ENCODE assay signal across 8 cellular contexts in genomic region chr11:118917488-118918127, GRCh38. TPM values are rescaled to one million over a fixed set of nuclear protein-coding genes. Genes with fewer than 3 reads are reported as not detected.
DNase-seq lines count a peak whose midpoint lies in the region; ATAC-seq and TF ChIP-seq lines count a peak whose summit lies in the region.

No MANE protein-coding gene starts in this region.

- peak in 1 of 2 donors; percentile 40 for TF ChIP-seq POLR2A in tibial nerve (IDR thresholded peaks at IDR 0.05)

- peak overlapping the region in 1 of 2 experiments; percentile 8 for H3K14ac ChIP-seq in mesenchymal stem cell (ENCODE audit: low read length in 2 of 2)

- H3K36me3 ChIP-seq in mesenchymal stem cell (ENCODE audit: control insufficient read depth in 1 of 2, insufficient read depth in 2 of 2, low read depth in 1 of 2, low read length in 2 of 2) (peaks cover 0 to 2% of the 10 kb centered on the region in 2 experiments), tibial nerve (no peaks in the 10 kb centered on the region)

- DNase-seq in activated CD4-positive, alpha-beta T cell treated with anti-CD3 and anti-CD28 coated beads for 36 hours = peak; percentile 81
- DNase-seq in activated CD4-positive, alpha-beta T cell treated with anti-CD3 and anti-CD28 coated beads, Interleukin-2, amount 50 U/mL, for 1 hour = no peak
- DNase-seq in T-helper 1 cell (peak in 4 of 5 donors; percentile 53 to 73 (median 58)), mesenchymal stem cell (peak; percentile 96), tibial nerve (ENCODE audit: low spot score in 2 of 2) (peak; percentile 68 to 81)

- peak overlapping the region; percentile 73 for H2BK15ac ChIP-seq in mesenchymal stem cell (ENCODE audit: low read depth, poor library complexity, severe bottlenecking)

- H4K8ac ChIP-seq in mesenchymal stem cell (ENCODE audit: low read length) = peak overlapping the region; percentile 98

- peak overlapping the region; percentile 61 for H3K4me2 ChIP-seq in mesenchymal stem cell (ENCODE audit: low read length, poor library complexity, severe bottlenecking)

- H3K4me3 ChIP-seq in mesenchymal stem cell (ENCODE audit: insufficient read depth in 1 of 2, low read depth in 1 of 2, low read length in 2 of 2) (peak overlapping the region in 1 of 2 experiments; percentile 70), tibial nerve (peak overlapping the region in 3 of 4 donors; percentile 23 to 94 (median 28))

- peak overlapping the region; percentile 100 for H3K27ac Mint-ChIP-seq in activated CD4-positive, alpha-beta T cell treated with anti-CD3 and anti-CD28 coated beads for 36 hours
- peak overlapping the region; percentile 64 for H3K27ac Mint-ChIP-seq in dendritic cell treated with granulocyte-macrophage colony-stimulating factor and Interleukin-4, amounts not matched to agents 40 ng/mL and 50 ng/mL, for 4 days

- TF ChIP-seq EP300 in tibial nerve (IDR thresholded peaks at IDR 0.05) = peak in 1 of 2 donors; percentile 76

- no peak overlapping the region for H2AFZ ChIP-seq in mesenchymal stem cell (ENCODE audit: low read depth, low read length)

- peak overlapping the region; percentile 86 for H2BK5ac ChIP-seq in mesenchymal stem cell (ENCODE audit: low read depth, low read length, poor library complexity, severe bottlenecking)

- H3K79me1 ChIP-seq in mesenchymal stem cell (replicated peaks; ENCODE audit: low read length, poor library complexity, severe bottlenecking) = no peaks in the 10 kb centered on the region

- H2BK120ac ChIP-seq in mesenchymal stem cell (ENCODE audit: low read depth, low read length) = peak overlapping the region; percentile 99

- peak overlapping the region in 1 of 2 experiments; percentile 46 for H3K23ac ChIP-seq in mesenchymal stem cell (ENCODE audit: low read length in 2 of 2)

- POLR2A ChIA-PET in activated CD4-positive, alpha-beta T cell treated with anti-CD3 and anti-CD28 coated beads for 36 hours (lab: Charles Lee) = no interaction called here

- no peaks in the 10 kb centered on the region for H3K9me3 Mint-ChIP-seq in activated CD4-positive, alpha-beta T cell treated with anti-CD3 and anti-CD28 coated beads for 36 hours (ENCODE audit: low read depth)
- H3K9me3 Mint-ChIP-seq in dendritic cell treated with granulocyte-macrophage colony-stimulating factor and Interleukin-4, amounts not matched to agents 40 ng/mL and 50 ng/mL, for 4 days = no peaks in the 10 kb centered on the region

- H3K4me1 ChIP-seq in mesenchymal stem cell (ENCODE audit: control insufficient read depth, insufficient read depth, low read depth, low read length) (peaks cover 90% of the 10 kb centered on the region), tibial nerve (peaks cover 14 to 100% (median 97%) of the 10 kb centered on the region in 4 donors)

- H3K36me3 Mint-ChIP-seq in activated CD4-positive, alpha-beta T cell treated with anti-CD3 and anti-CD28 coated beads for 36 hours (ENCODE audit: low read depth) = peaks cover 11% of the 10 kb centered on the region
- no peaks in the 10 kb centered on the region for H3K36me3 Mint-ChIP-seq in dendritic cell treated with granulocyte-macrophage colony-stimulating factor and Interleukin-4, amounts not matched to agents 40 ng/mL and 50 ng/mL, for 4 days (ENCODE audit: low read depth)

- H2BK12ac ChIP-seq in mesenchymal stem cell (ENCODE audit: low read length in 2 of 2) = peak overlapping the region; percentile 97 to 100

- no peak for TF ChIP-seq CTCF in tibial nerve (IDR thresholded peaks at IDR 0.05)

- H3K4me3 Mint-ChIP-seq in activated CD4-positive, alpha-beta T cell treated with anti-CD3 and anti-CD28 coated beads for 36 hours = peak overlapping the region; percentile 86
- peak overlapping the region; percentile 11 for H3K4me3 Mint-ChIP-seq in dendritic cell treated with granulocyte-macrophage colony-stimulating factor and Interleukin-4, amounts not matched to agents 40 ng/mL and 50 ng/mL, for 4 days

- peak overlapping the region; percentile 72 to 86 for H3K4ac ChIP-seq in mesenchymal stem cell (ENCODE audit: low read depth in 1 of 2, low read length in 2 of 2)

- no peaks in the 10 kb centered on the region for H3K27me3 ChIP-seq in mesenchymal stem cell (ENCODE audit: control insufficient read depth in 1 of 2, insufficient read depth in 1 of 2, low read length in 2 of 2)
- no peaks in the 10 kb centered on the region for H3K27me3 ChIP-seq in tibial nerve

- no peaks in the 10 kb centered on the region for H3K9me3 ChIP-seq in mesenchymal stem cell (ENCODE audit: control insufficient read depth, low read length)
- H3K9me3 ChIP-seq in tibial nerve = no peaks in the 10 kb centered on the region

- peak overlapping the region; percentile 98 for H2AK5ac ChIP-seq in mesenchymal stem cell (ENCODE audit: low read length, severe bottlenecking)

- H4K91ac ChIP-seq in mesenchymal stem cell (ENCODE audit: low read length) = peak overlapping the region; percentile 99

- H3K18ac ChIP-seq in mesenchymal stem cell (ENCODE audit: low read depth in 1 of 2, low read length in 2 of 2) = peak overlapping the region; percentile 98 to 99

- H3K4me1 Mint-ChIP-seq in activated CD4-positive, alpha-beta T cell treated with anti-CD3 and anti-CD28 coated beads for 36 hours = peaks cover 84% of the 10 kb centered on the region
- H3K4me1 Mint-ChIP-seq in dendritic cell treated with granulocyte-macrophage colony-stimulating factor and Interleukin-4, amounts not matched to agents 40 ng/mL and 50 ng/mL, for 4 days (ENCODE audit: low read depth) = peaks cover 100% of the 10 kb centered on the region

- H3K9ac ChIP-seq in mesenchymal stem cell (ENCODE audit: low read length) = peak overlapping the region; percentile 96

- WGBS in mesenchymal stem cell = 19% methylated on average over 11 of the region's 13 CpGs
- 9 to 16% methylated on average over 9 to 13 of the region's 13 CpGs for WGBS in tibial nerve, 2 donors

- intact Hi-C loops in activated CD4-positive, alpha-beta T cell treated with anti-CD3 and anti-CD28 coated beads for 36 hours (cut with DNase I, micrococcal nuclease) = loop anchor here in 1 of 2 experiments (1.0 kb wide), 1 partner anchor 9 kb away; no protein-coding TSS in a partner anchor
- intact Hi-C loops in dendritic cell treated with granulocyte-macrophage colony-stimulating factor and Interleukin-4, amounts not matched to agents 40 ng/mL and 50 ng/mL, for 4 days (cut with micrococcal nuclease) = no loop called here

- CTCF ChIA-PET in activated CD4-positive, alpha-beta T cell treated with anti-CD3 and anti-CD28 coated beads for 36 hours (lab: Charles Lee) = interaction anchor here (1.7 to 10.3 kb wide), 2 partner anchors 9 to 14 kb away, joined by 5 to 96 read pairs; partner anchors contain the start of gene BCL9L

- no peaks in the 10 kb centered on the region for H3K27me3 Mint-ChIP-seq in activated CD4-positive, alpha-beta T cell treated with anti-CD3 and anti-CD28 coated beads for 36 hours
- peaks cover 25% of the 10 kb centered on the region for H3K27me3 Mint-ChIP-seq in dendritic cell treated with granulocyte-macrophage colony-stimulating factor and Interleukin-4, amounts not matched to agents 40 ng/mL and 50 ng/mL, for 4 days

- ATAC-seq in activated CD4-positive, alpha-beta T cell treated with anti-CD3 and anti-CD28 coated beads for 36 hours = peak; percentile 48
- ATAC-seq in HG03045 (IDR thresholded peaks at IDR 0.05; ENCODE audit: unreplicated experiment) = no peak
- no peak for ATAC-seq in GM19035 (IDR thresholded peaks at IDR 0.05; ENCODE audit: unreplicated experiment)

- peak overlapping the region; percentile 97 for H3K27ac ChIP-seq in mesenchymal stem cell (ENCODE audit: low read length, poor library complexity, severe bottlenecking)
- peak overlapping the region; percentile 88 to 97 (median 93) for H3K27ac ChIP-seq in tibial nerve

RNA-seq across cellular contexts. Expression of gene BCL9L, which starts 8.1 kb away (rescaled TPM):
- 10 to 100 TPM; 34.5 to 58.5 TPM for total RNA-seq in activated CD4-positive, alpha-beta T cell treated with anti-CD3 and anti-CD28 coated beads for 36 hours
- polyA plus RNA-seq in mesenchymal stem cell (2013, experiment 1 of 2) = 121 TPM
- 115 TPM for polyA plus RNA-seq in mesenchymal stem cell (2013, experiment 2 of 2)
- 10 to 100 TPM; 15.7 to 36.0 (median 28.5) TPM for total RNA-seq in tibial nerve

RNA-seq across cellular contexts. Expression of gene CXCR5, which starts 33.9 kb away (rescaled TPM):
- 10 to 100 TPM; 18.9 to 21.3 TPM for total RNA-seq in activated CD4-positive, alpha-beta T cell treated with anti-CD3 and anti-CD28 coated beads for 36 hours
- 0.01 TPM for polyA plus RNA-seq in mesenchymal stem cell (2013, experiment 1 of 2)
- polyA plus RNA-seq in mesenchymal stem cell (2013, experiment 2 of 2) = 0.01 TPM
- total RNA-seq in tibial nerve = not detected

RNA-seq across cellular contexts. Expression of gene UPK2, which starts 38.5 kb away (rescaled TPM):
- under 1 TPM; 0.19 to 0.32 TPM for total RNA-seq in activated CD4-positive, alpha-beta T cell treated with anti-CD3 and anti-CD28 coated beads for 36 hours
- polyA plus RNA-seq in mesenchymal stem cell (2013, experiment 1 of 2) = 0.04 TPM
- polyA plus RNA-seq in mesenchymal stem cell (2013, experiment 2 of 2) = not detected
- total RNA-seq in tibial nerve = not detected

RNA-seq across cellular contexts. Expression of gene FOXR1, which starts 54.0 kb away (rescaled TPM):
- not detected for total RNA-seq in activated CD4-positive, alpha-beta T cell treated with anti-CD3 and anti-CD28 coated beads for 36 hours
- not detected for polyA plus RNA-seq in mesenchymal stem cell (2013, experiment 1 of 2)
- polyA plus RNA-seq in mesenchymal stem cell (2013, experiment 2 of 2) = not detected
- not detected for total RNA-seq in tibial nerve

Comparison
In these comparisons a context has a peak if more than half of its experiments do, and no peak if none do; other contexts are left out.
1. RNA of gene CXCR5, which starts 33.9 kb away (total RNA-seq): 18.9 to 21.3 TPM in activated CD4-positive, alpha-beta T cell treated with anti-CD3 and anti-CD28 coated beads for 36 hours; not detected in tibial nerve; every median in the first group is over 10 times any median in the second.